In genomic region chr22:26581769-26582168, GRCh38 we compare ENCODE assay signal across 1 cellular context.
TF ChIP-seq lines count a peak whose summit lies in the region.

No MANE protein-coding gene starts in this region.

TF ChIP-seq in GM23338, 12 proteins besides CTCF, POLR2A, EP300 and RAD21 (continued from another document):
- TF ChIP-seq EZH2 (IDR thresholded peaks at IDR 0.05; ENCODE audit: low read depth, unreplicated experiment) (no peak), STAT1 (IDR thresholded peaks at IDR 0.05; ENCODE audit: unreplicated experiment) (no peak), ZNF462 (CRISPR knock-in tag; IDR thresholded peaks at IDR 0.05) (no peak), REST (IDR thresholded peaks at IDR 0.05; ENCODE audit: unreplicated experiment) (no peak), NANOG (IDR thresholded peaks at IDR 0.05; ENCODE audit: borderline replicate concordance) (no peak), CREB1 (CRISPR knock-in tag; IDR thresholded peaks at IDR 0.05; ENCODE audit: low read depth) (no peak), JUNB (IDR thresholded peaks at IDR 0.05; ENCODE audit: unreplicated experiment) (no peak), ZNF114 (CRISPR knock-in tag; IDR thresholded peaks at IDR 0.05) (no peak), ZNF331 (CRISPR knock-in tag; IDR thresholded peaks at IDR 0.05; ENCODE audit: low read depth) (no peak), EZH2phosphoT487 (IDR thresholded peaks at IDR 0.05; ENCODE audit: unreplicated experiment) (no peak)
